Comparison of ENCODE assay signal across 14 cellular contexts in the genomic region with DNA sequence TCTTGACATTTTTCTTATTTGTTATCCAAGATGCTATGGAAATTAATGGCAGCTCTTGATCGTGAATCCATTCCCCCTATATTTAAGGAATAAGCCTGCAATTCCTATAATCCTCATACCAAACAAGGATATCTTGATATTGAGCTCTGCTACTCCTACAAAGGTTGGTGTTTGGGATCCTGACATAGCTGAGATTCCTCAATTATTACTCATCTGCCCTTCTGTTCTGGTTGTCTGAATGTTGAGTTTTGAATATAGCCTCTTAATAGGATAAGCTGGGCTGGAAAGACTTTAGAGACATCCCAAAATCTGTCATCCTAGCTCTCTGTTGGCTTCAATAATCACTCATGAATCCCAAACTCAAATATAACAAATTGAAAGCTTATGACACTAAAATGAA. TPM values are rescaled to one million over a fixed set of nuclear protein-coding genes. Genes with fewer than 3 reads are reported as not detected.
DNase-seq lines count a peak whose midpoint lies in the region; ATAC-seq, FAIRE-seq and TF ChIP-seq lines count a peak whose summit lies in the region.
"Had no signal": no experiment of that assay in that cellular context is flagged by ENCODE, and none has a peak within 500 bp of the region (broad histone marks: within the 10 kb centered on the region; RNA-seq: fewer than 3 reads in every experiment).

No MANE protein-coding gene starts in this region.

- no peak overlapping the region for H3K4me3 ChIP-seq in fibroblast of pulmonary artery (replicated peaks; ENCODE audit: low read depth, low read length)
- H3K4me3 ChIP-seq: gastroesophageal sphincter, lower lobe of right lung had no signal

- FAIRE-seq in RCC 7860 (lab: Jason Lieb, UNC): peak; percentile 89
- FAIRE-seq: colon had no signal

- peak overlapping the region; percentile 58 for H3K27ac Mint-ChIP-seq in osteocyte (ENCODE audit: unreplicated experiment)
- no peak overlapping the region for H3K27ac Mint-ChIP-seq in stimulated activated naive B cell treated with anti-CD40 and anti-IgM and Interleukin-4, amounts not matched to agents 10 μg/mL and 1 μg/mL and 100 μg/mL, for 72 hours

- ATAC-seq in GM21717 (IDR thresholded peaks at IDR 0.05; ENCODE audit: unreplicated experiment): no peak
- no peak for ATAC-seq in stimulated activated naive B cell treated with anti-CD40 and anti-IgM and Interleukin-4, amounts not matched to agents 10 μg/mL and 1 μg/mL and 100 μg/mL, for 72 hours (replicated peaks)
- ATAC-seq: gastroesophageal sphincter, lower lobe of right lung had no signal

- H3K4me3 Mint-ChIP-seq in osteocyte (ENCODE audit: unreplicated experiment): no peak overlapping the region
- H3K4me3 Mint-ChIP-seq in stimulated activated naive B cell treated with anti-CD40 and anti-IgM and Interleukin-4, amounts not matched to agents 10 μg/mL and 1 μg/mL and 100 μg/mL, for 72 hours: no peak overlapping the region

- DNase-seq in EL: peak; percentile 77
- DNase-seq in RCC 7860 (ENCODE audit: low spot score): peak; percentile 77
- DNase-seq in fibroblast of pulmonary artery (ENCODE audit: low read depth): peak; percentile 66
- no peak for DNase-seq in osteocyte (ENCODE audit: extremely low spot score, unreplicated experiment)
- no peak for DNase-seq in stimulated activated naive B cell treated with anti-CD40 and anti-IgM and Interleukin-4, amounts not matched to agents 10 μg/mL and 1 μg/mL and 100 μg/mL, for 72 hours
- DNase-seq in HPDE6-E6E7 (ENCODE audit: extremely low spot score): no peak
- DNase-seq in iPS-NIHi11 (ENCODE audit: low spot score): no peak
- DNase-seq: activated CD4-positive, alpha-beta T cell treated with anti-CD3 and anti-CD28 coated beads, Interleukin-2, amount 50 U/mL, for 48 hours; lower lobe of right lung; posterior cingulate gyrus; T-helper 2 cell had no signal

- H3K27me3 Mint-ChIP-seq in osteocyte (ENCODE audit: unreplicated experiment): no peaks in the 10 kb centered on the region
- no peaks in the 10 kb centered on the region for H3K27me3 Mint-ChIP-seq in stimulated activated naive B cell treated with anti-CD40 and anti-IgM and Interleukin-4, amounts not matched to agents 10 μg/mL and 1 μg/mL and 100 μg/mL, for 72 hours

- H3K9me3 Mint-ChIP-seq in osteocyte (ENCODE audit: unreplicated experiment): no peaks in the 10 kb centered on the region
- H3K9me3 Mint-ChIP-seq in stimulated activated naive B cell treated with anti-CD40 and anti-IgM and Interleukin-4, amounts not matched to agents 10 μg/mL and 1 μg/mL and 100 μg/mL, for 72 hours: no peaks in the 10 kb centered on the region

- TF ChIP-seq CTCF in fibroblast of pulmonary artery (IDR thresholded peaks at IDR 0.05; ENCODE audit: low read length, missing control alignments): no peak
- TF ChIP-seq CTCF in osteocyte (IDR thresholded peaks at IDR 0.05): no peak

- peaks cover 28% of the 10 kb centered on the region for H3K4me1 Mint-ChIP-seq in osteocyte (ENCODE audit: unreplicated experiment)
- H3K4me1 Mint-ChIP-seq in stimulated activated naive B cell treated with anti-CD40 and anti-IgM and Interleukin-4, amounts not matched to agents 10 μg/mL and 1 μg/mL and 100 μg/mL, for 72 hours: peaks cover 7 to 13% of the 10 kb centered on the region in 2 donors

- H3K36me3 Mint-ChIP-seq in osteocyte (ENCODE audit: unreplicated experiment): no peaks in the 10 kb centered on the region
- H3K36me3 Mint-ChIP-seq in stimulated activated naive B cell treated with anti-CD40 and anti-IgM and Interleukin-4, amounts not matched to agents 10 μg/mL and 1 μg/mL and 100 μg/mL, for 72 hours: no peaks in the 10 kb centered on the region

RNA-seq across cellular contexts. Expression of a gene that starts 49.9 kb away (rescaled TPM):
- total RNA-seq in osteocyte: not detected in 2 replicates

Comparison
In these comparisons a context has a peak if more than half of its experiments do, and no peak if none do; other contexts are left out.
1. DNase-seq: peak in EL (single experiment), RCC 7860 (single experiment) and fibroblast of pulmonary artery (single experiment); none in osteocyte (single experiment), stimulated activated naive B cell treated with anti-CD40 and anti-IgM and Interleukin-4, amounts not matched to agents 10 μg/mL and 1 μg/mL and 100 μg/mL, for 72 hours (single experiment), HPDE6-E6E7 (single experiment) and iPS-NIHi11 (single experiment).